ENCODE assay signal across 9 cellular contexts in genomic region chr3:57060089-57060829, GRCh38. TPM values are rescaled to one million over a fixed set of nuclear protein-coding genes. Genes with fewer than 3 reads are reported as not detected.
DNase-seq lines count a peak whose midpoint lies in the region; ATAC-seq and TF ChIP-seq lines count a peak whose summit lies in the region.
"Had no signal": no experiment of that assay in that cellular context is flagged by ENCODE, and none has a peak within 500 bp of the region (broad histone marks: within the 10 kb centered on the region; RNA-seq: fewer than 3 reads in every experiment).

SPATA12 (plus strand) TSS chr3:57060664; CDS start chr3:57073695, 13,031 bp downstream.

- peak within 1 kb of the TSS in 1 of 2 experiments; percentile 56 for H3K14ac ChIP-seq in mesenchymal stem cell (ENCODE audit: low read length in 2 of 2)

- no peak within 1 kb of the TSS for H3K4me3 Mint-ChIP-seq in endothelial cell (ENCODE audit: unreplicated experiment)

- H3K27ac ChIP-seq in mesenchymal stem cell (ENCODE audit: low read length, poor library complexity, severe bottlenecking) (no peak within 1 kb of the TSS), vagina (peak within 1 kb of the TSS; percentile 74)
- H3K27ac ChIP-seq: 22Rv1 had no signal

- TF ChIP-seq CTCF in endothelial cell (IDR thresholded peaks at IDR 0.05; ENCODE audit: unreplicated experiment), result no peak
- TF ChIP-seq CTCF in vagina (IDR thresholded peaks at IDR 0.05), result no peak

- H3K9me3 Mint-ChIP-seq in endothelial cell (ENCODE audit: unreplicated experiment), result no peaks in the 10 kb centered on the region

- no peak for TF ChIP-seq POLR2A in vagina (IDR thresholded peaks at IDR 0.05)

- H3K9ac ChIP-seq in mesenchymal stem cell (ENCODE audit: low read length), result peak within 1 kb of the TSS; percentile 64

- DNase-seq in DMS 273 (lab: John Stamatoyannopoulos, UW; ENCODE audit: unreplicated experiment), result peak; percentile 29
- no peak for DNase-seq in DMS 273 treated with DMSO at 0.1 percent for 48 hours (lab: John Stamatoyannopoulos, UW)
- DNase-seq in NOMO-1 (lab: John Stamatoyannopoulos, UW; ENCODE audit: unreplicated experiment in 2 of 2), result peak; percentile 53 to 62
- peak; percentile 58 for DNase-seq in endothelial cell (ENCODE audit: low spot score)
- DNase-seq in mesenchymal stem cell, result peak; percentile 86
- peak in 1 of 2 donors; percentile 91 for DNase-seq in vagina (ENCODE audit: extremely low spot score in 2 of 2)

- H2AFZ ChIP-seq in mesenchymal stem cell (ENCODE audit: low read depth, low read length), result peak within 1 kb of the TSS; percentile 32

- H3K4me3 ChIP-seq in mesenchymal stem cell (ENCODE audit: insufficient read depth in 1 of 2, low read depth in 1 of 2, low read length in 2 of 2), result peak within 1 kb of the TSS in 1 of 2 experiments; percentile 26
- H3K4me3 ChIP-seq in vagina, result no peak within 1 kb of the TSS

- H3K27ac Mint-ChIP-seq in endothelial cell (ENCODE audit: unreplicated experiment), result peak within 1 kb of the TSS; percentile 70

- H2BK15ac ChIP-seq in mesenchymal stem cell (ENCODE audit: low read depth, poor library complexity, severe bottlenecking), result no peak within 1 kb of the TSS

- peak within 1 kb of the TSS; percentile 44 for H2AK5ac ChIP-seq in mesenchymal stem cell (ENCODE audit: low read length, severe bottlenecking)

- H2BK5ac ChIP-seq in mesenchymal stem cell (ENCODE audit: low read depth, low read length, poor library complexity, severe bottlenecking), result no peak within 1 kb of the TSS

- ATAC-seq in GM21528 (IDR thresholded peaks at IDR 0.05; ENCODE audit: low FRiP score, unreplicated experiment) (no peak), GM18870 (IDR thresholded peaks at IDR 0.05; ENCODE audit: unreplicated experiment) (no peak)

- WGBS in mesenchymal stem cell, result 53% methylated on average over 11 of the region's 11 CpGs

- peaks cover 2% of the 10 kb centered on the region for H3K79me1 ChIP-seq in mesenchymal stem cell (replicated peaks; ENCODE audit: low read length, poor library complexity, severe bottlenecking)

- no peaks in the 10 kb centered on the region for H3K9me3 ChIP-seq in mesenchymal stem cell (ENCODE audit: control insufficient read depth, low read length)
- H3K9me3 ChIP-seq in vagina, result no peaks in the 10 kb centered on the region

- peaks cover 29% of the 10 kb centered on the region for H3K4me1 Mint-ChIP-seq in endothelial cell (ENCODE audit: unreplicated experiment)

- H3K36me3 Mint-ChIP-seq in endothelial cell (ENCODE audit: low read depth, unreplicated experiment), result peaks cover 7% of the 10 kb centered on the region

- peak within 1 kb of the TSS; percentile 6 to 64 for H3K18ac ChIP-seq in mesenchymal stem cell (ENCODE audit: low read depth in 1 of 2, low read length in 2 of 2)

- H3K27me3 ChIP-seq in mesenchymal stem cell (ENCODE audit: control insufficient read depth in 1 of 2, insufficient read depth in 1 of 2, low read length in 2 of 2) (peaks cover 0 to 9% of the 10 kb centered on the region in 2 experiments), vagina (no peaks in the 10 kb centered on the region)

- peaks cover 0 to 3% of the 10 kb centered on the region in 2 experiments for H3K36me3 ChIP-seq in mesenchymal stem cell (ENCODE audit: control insufficient read depth in 1 of 2, insufficient read depth in 2 of 2, low read depth in 1 of 2, low read length in 2 of 2)
- no peaks in the 10 kb centered on the region for H3K36me3 ChIP-seq in vagina

- peak within 1 kb of the TSS; percentile 34 for H4K91ac ChIP-seq in mesenchymal stem cell (ENCODE audit: low read length)

- peaks cover 7% of the 10 kb centered on the region for H3K27me3 Mint-ChIP-seq in endothelial cell (ENCODE audit: unreplicated experiment)

- H4K8ac ChIP-seq in mesenchymal stem cell (ENCODE audit: low read length), result peak within 1 kb of the TSS; percentile 81

- peak within 1 kb of the TSS in 1 of 2 experiments; percentile 56 for H3K4ac ChIP-seq in mesenchymal stem cell (ENCODE audit: low read depth in 1 of 2, low read length in 2 of 2)

- intact Hi-C loops in vagina (cut with DNase I), result no loop called here

- peak within 1 kb of the TSS; percentile 2 for H2BK120ac ChIP-seq in mesenchymal stem cell (ENCODE audit: low read depth, low read length)

- no peak within 1 kb of the TSS for H3K23ac ChIP-seq in mesenchymal stem cell (ENCODE audit: low read length in 2 of 2)

- H3K4me1 ChIP-seq in mesenchymal stem cell (ENCODE audit: control insufficient read depth, insufficient read depth, low read depth, low read length), result peaks cover 10% of the 10 kb centered on the region
- H3K4me1 ChIP-seq in vagina, result peaks cover 45% of the 10 kb centered on the region

- peak within 1 kb of the TSS in 1 of 2 experiments; percentile 90 for H2BK12ac ChIP-seq in mesenchymal stem cell (ENCODE audit: low read length in 2 of 2)

- peak within 1 kb of the TSS; percentile 45 for H3K4me2 ChIP-seq in mesenchymal stem cell (ENCODE audit: low read length, poor library complexity, severe bottlenecking)

RNA-seq across cellular contexts. Expression of gene SPATA12, which starts in this region (rescaled TPM):
- total RNA-seq in endothelial cell (ENCODE audit: unreplicated experiment), result 0.15 TPM
- not detected for polyA plus RNA-seq in mesenchymal stem cell (2013, experiment 1 of 2)
- 0.03 TPM for polyA plus RNA-seq in mesenchymal stem cell (2013, experiment 2 of 2)
- not detected for total RNA-seq in vagina

Comparison
In these comparisons a context has a peak if more than half of its experiments do, and no peak if none do; other contexts are left out.
1. Peak in DNase-seq in endothelial cell; RNA of the gene not detected or under 1 TPM.